2 cellular contexts compared by ENCODE assay signal in genomic region chr5:180460834-180461233, GRCh38.
A peak's percentile ranks its signal among the peaks of the same experiment; 100 is the strongest.
TF ChIP-seq lines count a peak whose summit lies in the region.

No MANE protein-coding gene starts in this region.

TF ChIP-seq in K562, 482 proteins besides CTCF, POLR2A, EP300 and RAD21 (continues in another document):
- no peak for TF ChIP-seq CUX1 (CRISPR knock-in tag; IDR thresholded peaks at IDR 0.05)
- TF ChIP-seq ZBTB40 (IDR thresholded peaks at IDR 0.05), result no peak
- no peak for TF ChIP-seq ZBTB40 (CRISPR knock-in tag; IDR thresholded peaks at IDR 0.05)
- no peak for TF ChIP-seq ZNF551 (CRISPR knock-in tag; IDR thresholded peaks at IDR 0.05)
- no peak for TF ChIP-seq CBFA2T2 (conservative IDR thresholded peaks at IDR 0.05)

TF ChIP-seq in HepG2, 621 proteins besides CTCF, POLR2A, EP300 and RAD21:
- TF ChIP-seq TERF1 (CRISPR knock-in tag; IDR thresholded peaks at IDR 0.05) (no peak), MNT (IDR thresholded peaks at IDR 0.05) (peak; percentile 34; the same call in 1 of the 2 replicates)
